Comparison of ENCODE assay signal across 9 cellular contexts in genomic region chr3:101940521-101940992, GRCh38.
DNase-seq lines count a peak whose midpoint lies in the region; ATAC-seq and TF ChIP-seq lines count a peak whose summit lies in the region.
"Had no signal": no experiment of that assay in that cellular context is flagged by ENCODE, and none has a peak within 500 bp of the region (broad histone marks: within the 10 kb centered on the region; RNA-seq: fewer than 3 reads in every experiment).

No MANE protein-coding gene starts in this region.

- H3K9me3 Mint-ChIP-seq in progenitor cell of endocrine pancreas (ENCODE audit: low read depth), result no peaks in the 10 kb centered on the region

- CTCF ChIA-PET in HEK293T (lab: Yijun Ruan, JAX), result no interaction called here

- H3K4me3 ChIP-seq in heart left ventricle (peak overlapping the region in 6 of 12 donors; percentile 1 to 22 (median 8)), thoracic aorta (peak overlapping the region; percentile 39), suprapubic skin (no peak overlapping the region)
- H3K4me3 ChIP-seq: adrenal gland had no signal

- peak; percentile 75 for DNase-seq in AG20443 (ENCODE audit: low spot score)
- DNase-seq in HEK293T (ENCODE audit: extremely low spot score), result peak; percentile 31
- peak; percentile 21 for DNase-seq in T1000 (lab: John Stamatoyannopoulos, UW)
- peak; percentile 47 to 78 (median 72) for DNase-seq in heart left ventricle
- no peak for DNase-seq in thoracic aorta (ENCODE audit: low spot score)
- DNase-seq in suprapubic skin (ENCODE audit: low spot score in 2 of 2), result no peak
- no peak for DNase-seq in progenitor cell of endocrine pancreas (ENCODE audit: low spot score, unreplicated experiment)

- H3K4me1 Mint-ChIP-seq in progenitor cell of endocrine pancreas (ENCODE audit: low read depth), result no peaks in the 10 kb centered on the region

- H3K9me3 ChIP-seq in heart left ventricle (no peaks in the 10 kb centered on the region), thoracic aorta (no peaks in the 10 kb centered on the region), suprapubic skin (no peaks in the 10 kb centered on the region)
- H3K9me3 ChIP-seq: adrenal gland had no signal

- H3K27ac Mint-ChIP-seq in progenitor cell of endocrine pancreas, result no peak overlapping the region

- TF ChIP-seq POLR2A in heart left ventricle (IDR thresholded peaks at IDR 0.05), result no peak
- TF ChIP-seq POLR2A in suprapubic skin (IDR thresholded peaks at IDR 0.05), result no peak

- H3K27me3 Mint-ChIP-seq in progenitor cell of endocrine pancreas, result no peaks in the 10 kb centered on the region

- H3K36me3 Mint-ChIP-seq in progenitor cell of endocrine pancreas (ENCODE audit: insufficient read depth), result no peaks in the 10 kb centered on the region

- no peak overlapping the region for H3K4me3 Mint-ChIP-seq in progenitor cell of endocrine pancreas (ENCODE audit: low read depth)

- H3K27me3 ChIP-seq in heart left ventricle (no peaks in the 10 kb centered on the region), thoracic aorta (replicated peaks; ENCODE audit: insufficient read depth) (no peaks in the 10 kb centered on the region), suprapubic skin (no peaks in the 10 kb centered on the region)
- H3K27me3 ChIP-seq: adrenal gland had no signal

- H3K27ac ChIP-seq in heart left ventricle, result peak overlapping the region in 8 of 12 donors; percentile 17 to 82 (median 47)
- H3K27ac ChIP-seq in thoracic aorta, result peak overlapping the region; percentile 1
- no peak overlapping the region for H3K27ac ChIP-seq in suprapubic skin
- H3K27ac ChIP-seq: adrenal gland had no signal

- H3K4me1 ChIP-seq in heart left ventricle, result peaks cover 0 to 75% (median 27%) of the 10 kb centered on the region in 12 donors
- peaks cover 19 to 40% of the 10 kb centered on the region in 2 donors for H3K4me1 ChIP-seq in thoracic aorta (ENCODE audit: control insufficient read depth in 1 of 2, low read depth in 2 of 2)
- H3K4me1 ChIP-seq in suprapubic skin, result peaks cover 28% of the 10 kb centered on the region

- TF ChIP-seq CTCF in heart left ventricle (IDR thresholded peaks at IDR 0.05) (no peak), thoracic aorta (IDR thresholded peaks at IDR 0.05) (no peak), suprapubic skin (IDR thresholded peaks at IDR 0.05) (no peak), progenitor cell of endocrine pancreas (IDR thresholded peaks at IDR 0.05; ENCODE audit: unreplicated experiment) (no peak)

- H3K36me3 ChIP-seq in heart left ventricle (no peaks in the 10 kb centered on the region), thoracic aorta (no peaks in the 10 kb centered on the region), suprapubic skin (no peaks in the 10 kb centered on the region)
- H3K36me3 ChIP-seq: adrenal gland had no signal

- intact Hi-C loops in heart left ventricle (cut with DNase I), result loop anchor here in 2 of 10 donors (10.0 kb wide), 3 partner anchors 116 to 284 kb away; no protein-coding TSS in a partner anchor

- WGBS in heart left ventricle, 4 donors, result 5 to 9% (median 7%) methylated on average over 7 of the region's 7 CpGs
- WGBS in suprapubic skin, result 49% methylated on average over 7 of the region's 7 CpGs

- no peak for TF ChIP-seq EP300 in suprapubic skin (IDR thresholded peaks at IDR 0.05)

- peak; percentile 85 to 97 (median 94) for ATAC-seq in heart left ventricle
- no peak for ATAC-seq in thoracic aorta (ENCODE audit: insufficient number of reproducible peaks, low FRiP score, low read depth)
- no peak for ATAC-seq in HG03159 (IDR thresholded peaks at IDR 0.05; ENCODE audit: unreplicated experiment)

- POLR2A ChIA-PET in HEK293T (lab: Yijun Ruan, JAX), result interaction anchor here (1.1 kb wide), 1 partner anchor 91 kb away, joined by 5 read pairs; the partner anchor contains the start of gene NFKBIZ

TF ChIP-seq in HEK293T, 16 proteins besides CTCF, POLR2A, EP300 and RAD21:
- no peak for TF ChIP-seq FOXM1 (IDR thresholded peaks at IDR 0.05; ENCODE audit: borderline replicate concordance)
- TF ChIP-seq FOXA1 (IDR thresholded peaks at IDR 0.05), result peak; percentile 89
- TF ChIP-seq L3MBTL2 (conservative IDR thresholded peaks at IDR 0.05), result no peak
- TF ChIP-seq BHLHE40 (IDR thresholded peaks at IDR 0.05; ENCODE audit: borderline replicate concordance), result no peak
- no peak for TF ChIP-seq TARDBP (IDR thresholded peaks at IDR 0.05)
- no peak for TF ChIP-seq ARNT (IDR thresholded peaks at IDR 0.05)
- no peak for TF ChIP-seq SP1 (IDR thresholded peaks at IDR 0.05)
- no peak for TF ChIP-seq ELF4 (IDR thresholded peaks at IDR 0.05)
- TF ChIP-seq SUZ12 (IDR thresholded peaks at IDR 0.05), result no peak
- peak; percentile 34; the same call in 1 of the 2 replicates for TF ChIP-seq CTBP1 (IDR thresholded peaks at IDR 0.05; ENCODE audit: borderline replicate concordance)
- no peak for TF ChIP-seq HDGF (IDR thresholded peaks at IDR 0.05; ENCODE audit: borderline replicate concordance)
- TF ChIP-seq LEF1 (IDR thresholded peaks at IDR 0.05; ENCODE audit: borderline replicate concordance), result no peak
- TF ChIP-seq ZNF384 (IDR thresholded peaks at IDR 0.05), result no peak
- no peak for TF ChIP-seq NFRKB (IDR thresholded peaks at IDR 0.05)
- peak; percentile 91 for TF ChIP-seq PKNOX1 (IDR thresholded peaks at IDR 0.05)
- TF ChIP-seq FOXK2 (IDR thresholded peaks at IDR 0.05), result no peak

Comparison
In these comparisons a context has a peak if more than half of its experiments do, and no peak if none do; other contexts are left out.
1. DNase-seq: peak in AG20443 (single experiment), HEK293T (single experiment), T1000 (single experiment) and heart left ventricle (5 of 5); none in thoracic aorta (single experiment), suprapubic skin (0 of 2) and progenitor cell of endocrine pancreas (single experiment).
2. ATAC-seq: peak in heart left ventricle (4 of 4); none in thoracic aorta (single experiment) and HG03159 (single experiment).